In genomic region chr16:3503513-3503912, GRCh38 we compare ENCODE assay signal across 10 cellular contexts. TPM values are rescaled to one million over a fixed set of nuclear protein-coding genes. Genes with fewer than 3 reads are reported as not detected.
DNase-seq lines count a peak whose midpoint lies in the region; ATAC-seq and TF ChIP-seq lines count a peak whose summit lies in the region.
"Had no signal": no experiment of that assay in that cellular context is flagged by ENCODE, and none has a peak within 500 bp of the region (broad histone marks: within the 10 kb centered on the region; RNA-seq: fewer than 3 reads in every experiment).

No MANE protein-coding gene starts in this region.

- peaks cover 45 to 73% (median 55%) of the 10 kb centered on the region in 4 donors for H3K4me1 Mint-ChIP-seq in CD4-positive, alpha-beta memory T cell

- TF ChIP-seq EP300 in sigmoid colon (IDR thresholded peaks at IDR 0.05) (no peak), upper lobe of left lung (IDR thresholded peaks at IDR 0.05) (no peak)

- H3K27me3 Mint-ChIP-seq in CD4-positive, alpha-beta memory T cell: no peaks in the 10 kb centered on the region

- CTCF ChIA-PET in CD4-positive, alpha-beta memory T cell (lab: Charles Lee; ENCODE audit: partially characterized antibody): interaction anchor here (0.7 kb wide), 1 partner anchor 264 kb away, joined by 3 read pairs; no protein-coding TSS in a partner anchor

- peak overlapping the region; percentile 68 to 84 (median 79) for H3K4me3 Mint-ChIP-seq in CD4-positive, alpha-beta memory T cell

- H3K9me3 ChIP-seq in CD4-positive, alpha-beta memory T cell (ENCODE audit: control insufficient read depth in 1 of 2, low read length in 2 of 2): no peaks in the 10 kb centered on the region
- H3K9me3 ChIP-seq in sigmoid colon (no peaks in the 10 kb centered on the region), uterus (no peaks in the 10 kb centered on the region), upper lobe of left lung (no peaks in the 10 kb centered on the region)
- H3K9me3 ChIP-seq: ovary had no signal

- peak overlapping the region in 1 of 2 donors; percentile 12 for H3K4me3 ChIP-seq in CD4-positive, alpha-beta memory T cell (ENCODE audit: low read length in 2 of 2)
- no peak overlapping the region for H3K4me3 ChIP-seq in sigmoid colon
- H3K4me3 ChIP-seq in uterus: no peak overlapping the region
- H3K4me3 ChIP-seq in upper lobe of left lung: no peak overlapping the region
- H3K4me3 ChIP-seq: ovary had no signal

- POLR2A ChIA-PET in CD4-positive, alpha-beta memory T cell (lab: Charles Lee; ENCODE audit: partially characterized antibody): interaction anchor here (0.5 to 2.4 kb wide), 5 partner anchors 13 to 353 kb away, joined by 3 to 7 read pairs (median 3); no protein-coding TSS in a partner anchor

- intact Hi-C loops in CD4-positive, alpha-beta memory T cell (cut with micrococcal nuclease): loop anchor here (5.0 to 10.0 kb wide), 3 partner anchors 74 to 349 kb away; partner anchors contain the start of genes NLRC3 and SLX4
- intact Hi-C loops in sigmoid colon (cut with DNase I): loop anchor here (5.0 kb wide), 1 partner anchor 221 kb away; the partner anchor contains the start of gene ZNF263
- intact Hi-C loops in uterus (cut with DNase I; ENCODE audit: low total_unique reads): no loop called here

- TF ChIP-seq POLR2A in sigmoid colon (IDR thresholded peaks at IDR 0.05): no peak
- TF ChIP-seq POLR2A in uterus (IDR thresholded peaks at IDR 0.05): no peak
- TF ChIP-seq POLR2A in upper lobe of left lung (IDR thresholded peaks at IDR 0.05): no peak

- H3K36me3 Mint-ChIP-seq in CD4-positive, alpha-beta memory T cell: peaks cover 25 to 34% of the 10 kb centered on the region in 2 donors

- H3K4me1 ChIP-seq in CD4-positive, alpha-beta memory T cell (ENCODE audit: insufficient read depth, low read length): peaks cover 65% of the 10 kb centered on the region
- H3K4me1 ChIP-seq in sigmoid colon (peaks cover 0 to 23% (median 17%) of the 10 kb centered on the region in 4 donors), uterus (peaks cover 0 to 11% of the 10 kb centered on the region in 2 donors), upper lobe of left lung (peaks cover 13 to 26% (median 19%) of the 10 kb centered on the region in 4 donors)

- peak; percentile 58 to 67 for ATAC-seq in activated CD4-positive, CD25-positive, alpha-beta regulatory T cell treated with anti-CD3 and anti-CD28 coated beads, Interleukin-2, amount 50 U/mL, for 24 hours
- ATAC-seq in upper lobe of left lung (ENCODE audit: low FRiP score in 2 of 2) (no peak), HG02973 (IDR thresholded peaks at IDR 0.05; ENCODE audit: unreplicated experiment) (no peak), left lobe of liver (no peak)

- no peaks in the 10 kb centered on the region for H3K36me3 ChIP-seq in CD4-positive, alpha-beta memory T cell (ENCODE audit: insufficient read depth, low read length)
- H3K36me3 ChIP-seq in sigmoid colon: peaks cover 9 to 42% (median 12%) of the 10 kb centered on the region in 4 donors
- no peaks in the 10 kb centered on the region for H3K36me3 ChIP-seq in uterus
- H3K36me3 ChIP-seq in upper lobe of left lung: peaks cover 0 to 31% (median 9%) of the 10 kb centered on the region in 4 donors
- H3K36me3 ChIP-seq: ovary had no signal

- no peaks in the 10 kb centered on the region for H3K27me3 ChIP-seq in CD4-positive, alpha-beta memory T cell (ENCODE audit: insufficient read depth, low read length)
- H3K27me3 ChIP-seq in sigmoid colon (no peaks in the 10 kb centered on the region), uterus (no peaks in the 10 kb centered on the region), upper lobe of left lung (no peaks in the 10 kb centered on the region)
- H3K27me3 ChIP-seq: ovary had no signal

- H3K27ac Mint-ChIP-seq in CD4-positive, alpha-beta memory T cell: peak overlapping the region; percentile 88 to 95 (median 93)

- H3K27ac ChIP-seq in CD4-positive, alpha-beta memory T cell (ENCODE audit: low read depth, low read length): peak overlapping the region; percentile 4
- H3K27ac ChIP-seq in sigmoid colon (no peak overlapping the region), uterus (no peak overlapping the region), upper lobe of left lung (peak overlapping the region in 1 of 4 donors; percentile 9)
- H3K27ac ChIP-seq: ovary had no signal

- TF ChIP-seq CTCF in sigmoid colon (IDR thresholded peaks at IDR 0.05) (no peak), uterus (IDR thresholded peaks at IDR 0.05) (no peak), upper lobe of left lung (IDR thresholded peaks at IDR 0.05) (no peak)

- 69 to 82% methylated on average over 6 of the region's 6 CpGs for WGBS in sigmoid colon, 2 donors
- 68% methylated on average over 6 of the region's 6 CpGs for WGBS in upper lobe of left lung, 2 donors

- peaks cover 0 to 2% (median 0%) of the 10 kb centered on the region in 8 donors for H3K9me3 Mint-ChIP-seq in CD4-positive, alpha-beta memory T cell

- peak; percentile 61 to 76 (median 67) for DNase-seq in CD4-positive, alpha-beta memory T cell
- peak; percentile 44 for DNase-seq in activated naive CD4-positive, alpha-beta T cell treated with anti-CD3 and anti-CD28 coated beads, Interleukin-2, amount 50 U/mL, for 16 hours
- DNase-seq in sigmoid colon (peak; percentile 37), uterus (no peak), upper lobe of left lung (no peak), left lobe of liver (ENCODE audit: low spot score) (no peak)
- DNase-seq: effector CD4-positive, alpha-beta T cell had no signal

RNA-seq across cellular contexts. Expression of gene CLUAP1, which starts 2.7 kb away (rescaled TPM):
- 10 to 100 TPM; 24.6 to 25.4 TPM for total RNA-seq in CD4-positive, alpha-beta memory T cell
- polyA plus RNA-seq in CD4-positive, alpha-beta memory T cell: 10 to 100 TPM; 26.4 to 41.5 TPM
- 10 to 100 TPM; 24.2 to 36.8 (median 29.5) TPM for total RNA-seq in sigmoid colon
- polyA plus RNA-seq in sigmoid colon: 10 to 100 TPM in 1 of 3 donors, 1 to 10 TPM in 2; 6.6 to 10.5 (median 6.9) TPM
- 10 to 100 TPM; 33.9 to 55.0 (median 43.1) TPM for total RNA-seq in uterus
- 10 to 100 TPM; 12.8 to 40.8 (median 18.4) TPM for total RNA-seq in upper lobe of left lung
- total RNA-seq in left lobe of liver: 6.8 TPM

RNA-seq across cellular contexts. Expression of gene C16orf90, which starts 8.2 kb away (rescaled TPM):
- not detected for total RNA-seq in CD4-positive, alpha-beta memory T cell
- not detected for polyA plus RNA-seq in CD4-positive, alpha-beta memory T cell
- total RNA-seq in sigmoid colon: not detected
- not detected for polyA plus RNA-seq in sigmoid colon
- not detected for total RNA-seq in uterus
- total RNA-seq in upper lobe of left lung: not detected
- not detected for total RNA-seq in left lobe of liver
- total RNA-seq: ovary had no signal
- polyA plus RNA-seq: ovary had no signal

Comparison
In these comparisons a context has a peak if more than half of its experiments do, and no peak if none do; other contexts are left out.
1. DNase-seq: peak in CD4-positive, alpha-beta memory T cell (5 of 5), activated naive CD4-positive, alpha-beta T cell treated with anti-CD3 and anti-CD28 coated beads, Interleukin-2, amount 50 U/mL, for 16 hours (single experiment) and sigmoid colon (single experiment); none in uterus (0 of 2), upper lobe of left lung (0 of 2) and left lobe of liver (single experiment).
2. ATAC-seq: peak in activated CD4-positive, CD25-positive, alpha-beta regulatory T cell treated with anti-CD3 and anti-CD28 coated beads, Interleukin-2, amount 50 U/mL, for 24 hours (2 of 2); none in upper lobe of left lung (0 of 2), HG02973 (single experiment) and left lobe of liver (single experiment).